ENCODE assay signal across 13 cellular contexts in the genomic region with DNA sequence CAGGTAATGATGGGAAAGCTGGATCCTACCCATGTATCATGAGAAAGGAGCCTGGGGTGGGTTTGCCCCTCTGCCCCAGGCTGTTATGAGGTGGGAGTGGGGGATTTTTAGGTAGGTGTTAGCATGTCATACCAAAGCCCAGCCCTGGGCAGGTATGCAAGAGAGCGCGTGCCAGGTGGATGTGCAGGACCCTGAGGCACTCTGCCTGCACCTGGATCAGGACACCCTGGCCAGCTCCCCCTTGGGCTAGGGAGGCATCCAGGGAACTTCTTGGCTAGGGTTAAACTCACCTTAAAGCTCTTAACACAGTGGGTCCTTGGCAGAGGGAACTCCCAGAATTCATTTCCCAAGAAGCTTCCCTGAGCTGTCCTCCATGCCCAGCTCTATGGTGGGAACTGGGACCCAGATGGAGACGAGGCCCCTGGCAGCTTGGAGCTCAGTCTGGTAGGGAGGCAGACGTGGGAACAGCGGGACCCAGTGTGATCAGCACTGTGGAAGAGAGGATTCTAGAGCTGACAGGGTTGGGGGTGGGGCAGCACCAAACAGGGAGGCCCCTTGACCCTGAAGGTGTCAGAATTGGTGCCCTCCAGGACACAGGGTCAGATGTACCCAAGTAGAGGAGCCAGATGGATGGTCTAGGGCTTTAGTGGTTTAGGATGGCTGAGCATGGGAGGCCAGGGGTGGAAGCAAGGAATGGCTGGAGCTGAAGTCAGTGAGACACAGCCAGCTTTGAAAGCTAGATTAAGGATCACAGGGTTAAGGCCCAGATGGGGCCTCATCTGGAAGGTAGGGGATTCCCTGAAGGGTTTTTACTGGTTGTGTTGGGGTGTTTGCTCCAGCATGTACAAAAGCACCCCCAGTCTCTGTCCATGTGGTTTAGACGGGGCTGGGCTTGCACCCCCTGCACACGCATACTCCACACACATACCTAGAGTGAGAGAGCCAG. TPM values are rescaled to one million over a fixed set of nuclear protein-coding genes. Genes with fewer than 3 reads are reported as not detected.
DNase-seq lines count a peak whose midpoint lies in the region; ATAC-seq lines count a peak whose summit lies in the region.
"Had no signal": no experiment of that assay in that cellular context is flagged by ENCODE, and none has a peak within 500 bp of the region (broad histone marks: within the 10 kb centered on the region; RNA-seq: fewer than 3 reads in every experiment).

No MANE protein-coding gene starts in this region.

- H3K4me3 Mint-ChIP-seq in T-helper 17 cell (peak overlapping the region; percentile 90), naive B cell (peak overlapping the region; percentile 75 to 93 (median 82))

- H3K27ac Mint-ChIP-seq in T-helper 17 cell (peak overlapping the region; percentile 99), naive B cell (peak overlapping the region; percentile 93 to 99 (median 96))

- no peaks in the 10 kb centered on the region for H3K9me3 Mint-ChIP-seq in naive B cell

- DNase-seq in NCI-H82 (lab: John Stamatoyannopoulos, UW) = peak; percentile 47
- DNase-seq in NCI-H82 treated with DMSO at 0.1 percent for 48 hours (lab: John Stamatoyannopoulos, UW; ENCODE audit: unreplicated experiment) = no peak
- DNase-seq in T-helper 17 cell = peak in 2 of 3 donors; percentile 45
- no peak for DNase-seq in naive B cell
- DNase-seq in epidermal melanocyte (ENCODE audit: insufficient read length, low spot score) = no peak
- no peak for DNase-seq in dermis blood vessel endothelial cell
- DNase-seq: stimulated activated naive CD4-positive, alpha-beta T cell treated with Interleukin-2 at 50 U/mL for 16 hours had no signal

- ATAC-seq in T-helper 17 cell (peak; percentile 45), naive B cell (ENCODE audit: low read depth in 2 of 2) (peak; percentile 15 to 27)

- H3K27me3 Mint-ChIP-seq in T-helper 17 cell (no peaks in the 10 kb centered on the region), naive B cell (no peaks in the 10 kb centered on the region)

- H3K4me1 Mint-ChIP-seq in T-helper 17 cell (peaks cover 50% of the 10 kb centered on the region), naive B cell (peaks cover 42 to 46% (median 46%) of the 10 kb centered on the region in 3 donors)

- H3K36me3 Mint-ChIP-seq in T-helper 17 cell (ENCODE audit: low read depth) = peaks cover 6% of the 10 kb centered on the region
- H3K36me3 Mint-ChIP-seq in naive B cell = peaks cover 5 to 7% of the 10 kb centered on the region in 2 donors

- no peaks in the 10 kb centered on the region for H3K9me3 ChIP-seq in T-helper 17 cell (ENCODE audit: control insufficient read depth, low read length, poor library complexity, severe bottlenecking)
- H3K9me3 ChIP-seq: HAP-1 had no signal

RNA-seq across cellular contexts. Expression of a gene that starts 2.2 kb away (rescaled TPM):
- 10 to 100 TPM; 32.0 to 40.1 TPM for total RNA-seq in T-helper 17 cell
- 10 to 100 TPM; 16.2 to 39.5 (median 25.7) TPM for polyA plus RNA-seq in naive B cell (ENCODE audit: low read depth in 6 of 6)
- 4.5 and 4.8 TPM in 2 replicates for total RNA-seq in dermis blood vessel endothelial cell

RNA-seq across cellular contexts. Expression of a gene that starts 17.9 kb away (rescaled TPM):
- total RNA-seq in T-helper 17 cell (100 to 1,000 TPM; 178 to 232 TPM), dermis blood vessel endothelial cell (22.0 and 32.3 TPM in 2 replicates)
- polyA plus RNA-seq in naive B cell (ENCODE audit: low read depth in 6 of 6) = 100 to 1,000 TPM in 2 of 6 donors, 10 to 100 TPM in 4; 66.5 to 178 (median 98.1) TPM

RNA-seq across cellular contexts. Expression of a gene that starts 29.1 kb away (rescaled TPM):
- total RNA-seq in T-helper 17 cell (1 to 10 TPM; 1.2 to 5.0 TPM), dermis blood vessel endothelial cell (147 and 157 TPM in 2 replicates)
- 1 to 10 TPM in 1 of 6 donors, under 1 TPM in 3, not detected in 2; 0.31 to 1.9 (median 0.65) TPM for polyA plus RNA-seq in naive B cell (ENCODE audit: low read depth in 6 of 6)

RNA-seq across cellular contexts. Expression of a gene that starts 35.0 kb away (rescaled TPM):
- total RNA-seq in T-helper 17 cell (1 to 10 TPM in 1 of 2 donors, under 1 TPM in 1; 0.62 to 1.1 TPM), dermis blood vessel endothelial cell (0.85 and 1.3 TPM in 2 replicates)
- polyA plus RNA-seq in naive B cell (ENCODE audit: low read depth in 6 of 6) = 1 to 10 TPM in 1 of 6 donors, under 1 TPM in 2, not detected in 3; 0.56 to 1.4 (median 0.57) TPM
- total RNA-seq: cardiac septum had no signal

RNA-seq across cellular contexts. Expression of a gene that starts 43.9 kb away (rescaled TPM):
- total RNA-seq in T-helper 17 cell (not detected), dermis blood vessel endothelial cell (not detected in 2 replicates)
- polyA plus RNA-seq in naive B cell (ENCODE audit: low read depth in 6 of 6) = not detected
- total RNA-seq: A172, cardiac septum, HT-29, NCI-H460, pulmonary artery endothelial cell had no signal

Comparison
In these comparisons a context has a peak if more than half of its experiments do, and no peak if none do; other contexts are left out.
1. DNase-seq: peak in NCI-H82 (single experiment) and T-helper 17 cell (2 of 3); none in NCI-H82 treated with DMSO at 0.1 percent for 48 hours (single experiment), naive B cell (single experiment), epidermal melanocyte (single experiment) and dermis blood vessel endothelial cell (single experiment).
2. RNA of a gene that starts 29.1 kb away (total RNA-seq): 147 to 157 TPM in dermis blood vessel endothelial cell; 1.2 to 5.0 TPM in T-helper 17 cell; every median in the first group is over 10 times any median in the second.